In genomic region chr14:30581283-30581625, GRCh38 we compare ENCODE assay signal across 20 cellular contexts. TPM values are rescaled to one million over a fixed set of nuclear protein-coding genes. Genes with fewer than 3 reads are reported as not detected.
DNase-seq lines count a peak whose midpoint lies in the region; ATAC-seq and TF ChIP-seq lines count a peak whose summit lies in the region.
"Had no signal": no experiment of that assay in that cellular context is flagged by ENCODE, and none has a peak within 500 bp of the region (broad histone marks: within the 10 kb centered on the region; RNA-seq: fewer than 3 reads in every experiment).

No MANE protein-coding gene starts in this region.

- no peaks in the 10 kb centered on the region for H3K4me1 Mint-ChIP-seq in Calu3 (ENCODE audit: low read depth, unreplicated experiment)

- ATAC-seq in mucosa of descending colon, result peak; percentile 59
- ATAC-seq in GM19324 (IDR thresholded peaks at IDR 0.05; ENCODE audit: low FRiP score, unreplicated experiment), result no peak
- ATAC-seq in HG03045 (IDR thresholded peaks at IDR 0.05; ENCODE audit: unreplicated experiment), result no peak
- ATAC-seq: GM12878, GM23338, HCT116 had no signal

- H3K9me3 ChIP-seq in colonic mucosa, result no peaks in the 10 kb centered on the region
- no peaks in the 10 kb centered on the region for H3K9me3 ChIP-seq in mucosa of descending colon

- H3K27ac Mint-ChIP-seq in Calu3 (ENCODE audit: unreplicated experiment), result no peak overlapping the region
- H3K27ac Mint-ChIP-seq: B cell; CD14-positive monocyte; CD4-positive, alpha-beta T cell; GM23338; H9; HFFc6 had no signal

- no peaks in the 10 kb centered on the region for H3K27me3 ChIP-seq in colonic mucosa
- H3K27me3 ChIP-seq: BLaER1 had no signal

- H3K4me3 ChIP-seq in LNCaP clone FGC (ENCODE audit: low read depth, low read length) (no peak overlapping the region), colonic mucosa (no peak overlapping the region), mucosa of descending colon (no peak overlapping the region)
- H3K4me3 ChIP-seq: BLaER1, GM12878, GM23338 had no signal

- H3K9ac ChIP-seq in colonic mucosa (ENCODE audit: low read depth in 2 of 2, low read length in 2 of 2), result no peak overlapping the region
- H3K9ac ChIP-seq: BLaER1 had no signal

- intact Hi-C loops in Calu3 (cut with micrococcal nuclease; ENCODE audit: unreplicated experiment) (no loop called here), colonic mucosa (cut with DNase I) (no loop called here), mucosa of descending colon (cut with DNase I, micrococcal nuclease) (no loop called here)

- H3K27ac ChIP-seq in colonic mucosa, result no peak overlapping the region
- H3K27ac ChIP-seq: 22Rv1, BLaER1 had no signal

- H3K4me1 ChIP-seq in colonic mucosa, result no peaks in the 10 kb centered on the region
- H3K4me1 ChIP-seq in mucosa of descending colon (ENCODE audit: low read depth), result peaks cover 12% of the 10 kb centered on the region
- H3K4me1 ChIP-seq: BLaER1 had no signal

- TSS peak; percentile 24 for BruUV-seq in Calu3 (replicated peaks; lab: Mats Ljungman, UMichigan)

- peaks cover 5% of the 10 kb centered on the region for H3K9me3 Mint-ChIP-seq in Calu3 (ENCODE audit: low read depth, unreplicated experiment)

- no peak overlapping the region for H3K4me3 Mint-ChIP-seq in Calu3 (ENCODE audit: low read depth, unreplicated experiment)
- H3K4me3 Mint-ChIP-seq: B cell; CD14-positive monocyte; CD4-positive, alpha-beta T cell; CD8-positive, alpha-beta memory T cell; GM23338; H9; HFFc6 had no signal

- peaks cover 6% of the 10 kb centered on the region for H3K36me3 Mint-ChIP-seq in Calu3 (ENCODE audit: insufficient read depth, unreplicated experiment)

- no peaks in the 10 kb centered on the region for H3K27me3 Mint-ChIP-seq in Calu3 (ENCODE audit: unreplicated experiment)
- H3K27me3 Mint-ChIP-seq: B cell; CD4-positive, alpha-beta T cell; CD8-positive, alpha-beta memory T cell had no signal

- H3K36me3 ChIP-seq in colonic mucosa (no peaks in the 10 kb centered on the region), mucosa of descending colon (ENCODE audit: low read depth) (no peaks in the 10 kb centered on the region)

- TF ChIP-seq CTCF in Calu3 (IDR thresholded peaks at IDR 0.05; ENCODE audit: unreplicated experiment) (no peak), LNCaP clone FGC (IDR thresholded peaks at IDR 0.05; ENCODE audit: control insufficient read depth, extremely low read depth, insufficient read depth) (no peak), colonic mucosa (IDR thresholded peaks at IDR 0.05) (no peak), mucosa of descending colon (IDR thresholded peaks at IDR 0.05) (no peak)

- CTCF ChIA-PET in Calu3 (lab: Charles Lee), result no interaction called here

- DNase-seq in Calu3, result no peak
- DNase-seq in LNCaP clone FGC (ENCODE audit: low read depth), result peak; percentile 30
- peak; percentile 27 for DNase-seq in colonic mucosa
- DNase-seq in mucosa of descending colon, result no peak
- no peak for DNase-seq in C1 segment of cervical spinal cord (lab: John Stamatoyannopoulos, UW)
- DNase-seq in GF-D8 (lab: John Stamatoyannopoulos, UW), result no peak
- DNase-seq: CD4-positive, alpha-beta T cell; CD8-positive, alpha-beta memory T cell; DND-41; H9; HFFc6 had no signal

RNA-seq across cellular contexts. Expression of gene G2E3, which starts 22.3 kb away (rescaled TPM):
- total RNA-seq in Calu3 (2022) (27.7 and 31.3 TPM in 2 replicates), colonic mucosa (10 to 100 TPM; 20.8 to 25.4 TPM), mucosa of descending colon (10 to 100 TPM; 14.9 to 16.3 (median 15.1) TPM)

RNA-seq across cellular contexts. Expression of gene SCFD1, which starts 40.9 kb away (rescaled TPM):
- 50.5 and 69.1 TPM in 2 replicates for total RNA-seq in Calu3 (2022)
- total RNA-seq in colonic mucosa, result 10 to 100 TPM; 70.2 to 78.7 TPM
- total RNA-seq in mucosa of descending colon, result 10 to 100 TPM; 55.4 to 79.3 (median 56.5) TPM

Comparison
In these comparisons a context has a peak if more than half of its experiments do, and no peak if none do; other contexts are left out.
1. DNase-seq: peak in LNCaP clone FGC (single experiment) and colonic mucosa (single experiment); none in Calu3 (single experiment), mucosa of descending colon (0 of 3), C1 segment of cervical spinal cord (0 of 14) and GF-D8 (single experiment).